Comparison of ENCODE assay signal across 8 cellular contexts in genomic region chr22:40654522-40655167, GRCh38. TPM values are rescaled to one million over a fixed set of nuclear protein-coding genes. Genes with fewer than 3 reads are reported as not detected.
DNase-seq lines count a peak whose midpoint lies in the region; ATAC-seq and TF ChIP-seq lines count a peak whose summit lies in the region.

No MANE protein-coding gene starts in this region.

- TF ChIP-seq CTCF in left lung (IDR thresholded peaks at IDR 0.05) (peak in 1 of 2 donors; percentile 32), upper lobe of left lung (IDR thresholded peaks at IDR 0.05) (peak in 2 of 6 experiments; percentile 19 to 25)

- H3K9me3 ChIP-seq in left lung (no peaks in the 10 kb centered on the region), upper lobe of left lung (no peaks in the 10 kb centered on the region)

- WGBS in upper lobe of left lung, 2 donors: 40 to 41% methylated on average over 10 to 11 of the region's 11 CpGs

- TF ChIP-seq EP300 in upper lobe of left lung (IDR thresholded peaks at IDR 0.05): no peak

- H3K36me3 ChIP-seq in left lung: no peaks in the 10 kb centered on the region
- no peaks in the 10 kb centered on the region for H3K36me3 ChIP-seq in upper lobe of left lung

- H3K4me1 ChIP-seq in left lung: peaks cover 4 to 9% of the 10 kb centered on the region in 2 donors
- peaks cover 6 to 9% (median 8%) of the 10 kb centered on the region in 4 donors for H3K4me1 ChIP-seq in upper lobe of left lung

- TF ChIP-seq POLR2A in upper lobe of left lung (IDR thresholded peaks at IDR 0.05): no peak

- peak; percentile 31 for ATAC-seq in left lung
- peak in 1 of 2 donors; percentile 40 for ATAC-seq in upper lobe of left lung (ENCODE audit: low FRiP score in 2 of 2)
- no peak for ATAC-seq in HG03520 (IDR thresholded peaks at IDR 0.05; ENCODE audit: unreplicated experiment)

- intact Hi-C loops in left lung (cut with DNase I): no loop called here

- DNase-seq in C1 segment of cervical spinal cord (lab: John Stamatoyannopoulos, UW): peak in 12 of 14 donors; percentile 22 to 63 (median 50)
- DNase-seq in NCI-H2171 (lab: John Stamatoyannopoulos, UW): peak; percentile 90
- DNase-seq in left lung: no peak
- no peak for DNase-seq in upper lobe of left lung
- no peak for DNase-seq in activated naive CD4-positive, alpha-beta T cell (lab: John Stamatoyannopoulos, UW)
- no peak for DNase-seq in activated gamma-delta T cell (lab: John Stamatoyannopoulos, UW)

- no peaks in the 10 kb centered on the region for H3K27me3 ChIP-seq in left lung
- no peaks in the 10 kb centered on the region for H3K27me3 ChIP-seq in upper lobe of left lung

- H3K4me3 ChIP-seq in left lung: no peak overlapping the region
- H3K4me3 ChIP-seq in upper lobe of left lung: no peak overlapping the region

- peak overlapping the region; percentile 73 for H3K27ac ChIP-seq in cingulate gyrus (ENCODE audit: low read depth, low read length)
- H3K27ac ChIP-seq in left lung: peak overlapping the region; percentile 19 to 42
- peak overlapping the region; percentile 13 to 72 (median 27) for H3K27ac ChIP-seq in upper lobe of left lung

RNA-seq across cellular contexts. Expression of gene MRTFA, which starts 18.1 kb away (rescaled TPM):
- 10 to 100 TPM; 56.1 to 58.0 TPM for total RNA-seq in left lung
- total RNA-seq in upper lobe of left lung: 100 to 1,000 TPM in 2 of 6 donors, 10 to 100 TPM in 4; 47.9 to 178 (median 61.3) TPM

RNA-seq across cellular contexts. Expression of gene MCHR1, which starts 24.6 kb away (rescaled TPM):
- total RNA-seq in left lung (under 1 TPM in 1 of 2 donors, not detected in 1; 0.23 TPM), upper lobe of left lung (under 1 TPM in 1 of 6 donors, not detected in 5; 1.00 TPM)

Comparison
In these comparisons a context has a peak if more than half of its experiments do, and no peak if none do; other contexts are left out.
1. DNase-seq: peak in C1 segment of cervical spinal cord (12 of 14) and NCI-H2171 (single experiment); none in left lung (0 of 2), upper lobe of left lung (0 of 2), activated naive CD4-positive, alpha-beta T cell (0 of 4) and activated gamma-delta T cell (single experiment).
2. Peak in every context shown above with its lines, with median percentiles within 50 percentile points of each other: H3K27ac ChIP-seq.